In the genomic region with DNA sequence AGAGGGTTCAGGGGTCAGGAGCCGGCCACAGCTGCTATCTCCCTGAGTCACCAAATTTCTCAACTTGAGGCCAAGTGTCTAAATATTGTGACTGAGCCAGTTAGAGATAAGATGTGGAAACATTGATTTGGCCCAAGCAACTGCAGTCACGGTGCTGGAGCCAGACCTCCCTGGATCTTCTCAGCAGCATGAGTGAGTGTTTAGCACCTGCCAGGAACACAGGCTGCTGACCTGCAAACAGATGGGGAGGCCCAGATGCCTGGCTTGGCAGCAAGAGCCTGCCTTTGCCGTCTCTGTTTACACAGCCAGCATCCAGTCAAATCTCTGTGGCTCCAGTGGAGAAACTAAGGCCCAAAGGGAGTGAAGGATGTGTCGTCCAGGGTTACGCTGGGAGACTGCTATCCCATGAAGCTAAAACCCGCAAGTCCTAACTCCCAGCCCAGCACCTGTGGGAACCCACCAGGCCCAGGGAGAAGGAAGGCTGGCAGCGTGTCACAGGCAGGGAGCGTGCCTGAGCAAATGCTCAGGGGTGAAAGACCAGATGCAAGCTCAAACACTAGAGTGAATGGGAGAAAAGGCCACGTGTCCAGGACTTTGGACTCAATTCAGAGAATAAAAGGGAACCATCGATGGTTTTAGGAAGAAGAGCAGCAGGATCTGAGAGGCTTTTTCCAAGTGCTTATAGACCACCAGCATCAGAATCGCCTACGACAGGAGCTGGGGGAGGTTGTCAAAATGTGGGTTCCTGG, we compare ENCODE assay signal across 1 cellular context.
A peak's percentile ranks its signal among the peaks of the same experiment; 100 is the strongest.
TF ChIP-seq lines count a peak whose summit lies in the region.

No MANE protein-coding gene starts in this region.

TF ChIP-seq in HepG2, 621 proteins besides CTCF, POLR2A, EP300 and RAD21 (continued from another document):
- TF ChIP-seq, protein P1, sequence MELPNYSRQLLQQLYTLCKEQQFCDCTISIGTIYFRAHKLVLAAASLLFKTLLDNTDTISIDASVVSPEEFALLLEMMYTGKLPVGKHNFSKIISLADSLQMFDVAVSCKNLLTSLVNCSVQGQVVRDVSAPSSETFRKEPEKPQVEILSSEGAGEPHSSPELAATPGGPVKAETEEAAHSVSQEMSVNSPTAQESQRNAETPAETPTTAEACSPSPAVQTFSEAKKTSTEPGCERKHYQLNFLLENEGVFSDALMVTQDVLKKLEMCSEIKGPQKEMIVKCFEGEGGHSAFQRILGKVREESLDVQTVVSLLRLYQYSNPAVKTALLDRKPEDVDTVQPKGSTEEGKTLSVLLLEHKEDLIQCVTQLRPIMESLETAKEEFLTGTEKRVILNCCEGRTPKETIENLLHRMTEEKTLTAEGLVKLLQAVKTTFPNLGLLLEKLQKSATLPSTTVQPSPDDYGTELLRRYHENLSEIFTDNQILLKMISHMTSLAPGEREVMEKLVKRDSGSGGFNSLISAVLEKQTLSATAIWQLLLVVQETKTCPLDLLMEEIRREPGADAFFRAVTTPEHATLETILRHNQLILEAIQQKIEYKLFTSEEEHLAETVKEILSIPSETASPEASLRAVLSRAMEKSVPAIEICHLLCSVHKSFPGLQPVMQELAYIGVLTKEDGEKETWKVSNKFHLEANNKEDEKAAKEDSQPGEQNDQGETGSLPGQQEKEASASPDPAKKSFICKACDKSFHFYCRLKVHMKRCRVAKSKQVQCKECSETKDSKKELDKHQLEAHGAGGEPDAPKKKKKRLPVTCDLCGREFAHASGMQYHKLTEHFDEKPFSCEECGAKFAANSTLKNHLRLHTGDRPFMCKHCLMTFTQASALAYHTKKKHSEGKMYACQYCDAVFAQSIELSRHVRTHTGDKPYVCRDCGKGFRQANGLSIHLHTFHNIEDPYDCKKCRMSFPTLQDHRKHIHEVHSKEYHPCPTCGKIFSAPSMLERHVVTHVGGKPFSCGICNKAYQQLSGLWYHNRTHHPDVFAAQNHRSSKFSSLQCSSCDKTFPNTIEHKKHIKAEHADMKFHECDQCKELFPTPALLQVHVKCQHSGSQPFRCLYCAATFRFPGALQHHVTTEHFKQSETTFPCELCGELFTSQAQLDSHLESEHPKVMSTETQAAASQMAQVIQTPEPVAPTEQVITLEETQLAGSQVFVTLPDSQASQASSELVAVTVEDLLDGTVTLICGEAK (IDR thresholded peaks at IDR 0.05) = no peak
- TF ChIP-seq, protein P1 (CRISPR knock-in tag; IDR thresholded peaks at IDR 0.05) = peak; percentile 89
- TF ChIP-seq ZNF256 (CRISPR knock-in tag; conservative IDR thresholded peaks at IDR 0.05) (no peak), ZNF788 (CRISPR knock-in tag; IDR thresholded peaks at IDR 0.05; ENCODE audit: borderline replicate concordance) (peak; percentile 98), ZNF761 (CRISPR knock-in tag; conservative IDR thresholded peaks at IDR 0.05) (peak; percentile 94), ZNF720 (CRISPR knock-in tag; IDR thresholded peaks at IDR 0.05) (0 out of 2 replicates have a peak, but pooled peaks have one; percentile 41), SKI (IDR thresholded peaks at IDR 0.05; ENCODE audit: partially characterized antibody) (peak; percentile 50), ZSCAN22 (CRISPR knock-in tag; IDR thresholded peaks at IDR 0.05) (peak; percentile 85; the same call in 1 of the 2 replicates), ZNF572 (CRISPR knock-in tag; IDR thresholded peaks at IDR 0.05) (peak; percentile 96; the same call in 1 of the 2 replicates)
- TF ChIP-seq, protein P2, sequence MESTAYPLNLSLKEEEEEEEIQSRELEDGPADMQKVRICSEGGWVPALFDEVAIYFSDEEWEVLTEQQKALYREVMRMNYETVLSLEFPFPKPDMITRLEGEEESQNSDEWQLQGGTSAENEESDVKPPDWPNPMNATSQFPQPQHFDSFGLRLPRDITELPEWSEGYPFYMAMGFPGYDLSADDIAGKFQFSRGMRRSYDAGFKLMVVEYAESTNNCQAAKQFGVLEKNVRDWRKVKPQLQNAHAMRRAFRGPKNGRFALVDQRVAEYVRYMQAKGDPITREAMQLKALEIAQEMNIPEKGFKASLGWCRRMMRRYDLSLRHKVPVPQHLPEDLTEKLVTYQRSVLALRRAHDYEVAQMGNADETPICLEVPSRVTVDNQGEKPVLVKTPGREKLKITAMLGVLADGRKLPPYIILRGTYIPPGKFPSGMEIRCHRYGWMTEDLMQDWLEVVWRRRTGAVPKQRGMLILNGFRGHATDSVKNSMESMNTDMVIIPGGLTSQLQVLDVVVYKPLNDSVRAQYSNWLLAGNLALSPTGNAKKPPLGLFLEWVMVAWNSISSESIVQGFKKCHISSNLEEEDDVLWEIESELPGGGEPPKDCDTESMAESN (CRISPR knock-in tag; conservative IDR thresholded peaks at IDR 0.05) = peak; percentile 76
- TF ChIP-seq, protein P3, sequence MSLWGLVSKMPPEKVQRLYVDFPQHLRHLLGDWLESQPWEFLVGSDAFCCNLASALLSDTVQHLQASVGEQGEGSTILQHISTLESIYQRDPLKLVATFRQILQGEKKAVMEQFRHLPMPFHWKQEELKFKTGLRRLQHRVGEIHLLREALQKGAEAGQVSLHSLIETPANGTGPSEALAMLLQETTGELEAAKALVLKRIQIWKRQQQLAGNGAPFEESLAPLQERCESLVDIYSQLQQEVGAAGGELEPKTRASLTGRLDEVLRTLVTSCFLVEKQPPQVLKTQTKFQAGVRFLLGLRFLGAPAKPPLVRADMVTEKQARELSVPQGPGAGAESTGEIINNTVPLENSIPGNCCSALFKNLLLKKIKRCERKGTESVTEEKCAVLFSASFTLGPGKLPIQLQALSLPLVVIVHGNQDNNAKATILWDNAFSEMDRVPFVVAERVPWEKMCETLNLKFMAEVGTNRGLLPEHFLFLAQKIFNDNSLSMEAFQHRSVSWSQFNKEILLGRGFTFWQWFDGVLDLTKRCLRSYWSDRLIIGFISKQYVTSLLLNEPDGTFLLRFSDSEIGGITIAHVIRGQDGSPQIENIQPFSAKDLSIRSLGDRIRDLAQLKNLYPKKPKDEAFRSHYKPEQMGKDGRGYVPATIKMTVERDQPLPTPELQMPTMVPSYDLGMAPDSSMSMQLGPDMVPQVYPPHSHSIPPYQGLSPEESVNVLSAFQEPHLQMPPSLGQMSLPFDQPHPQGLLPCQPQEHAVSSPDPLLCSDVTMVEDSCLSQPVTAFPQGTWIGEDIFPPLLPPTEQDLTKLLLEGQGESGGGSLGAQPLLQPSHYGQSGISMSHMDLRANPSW (CRISPR knock-in tag; IDR thresholded peaks at IDR 0.05; ENCODE audit: borderline replicate concordance) = peak; percentile 92; the same call in 1 of the 2 replicates
- TF ChIP-seq, protein P4, sequence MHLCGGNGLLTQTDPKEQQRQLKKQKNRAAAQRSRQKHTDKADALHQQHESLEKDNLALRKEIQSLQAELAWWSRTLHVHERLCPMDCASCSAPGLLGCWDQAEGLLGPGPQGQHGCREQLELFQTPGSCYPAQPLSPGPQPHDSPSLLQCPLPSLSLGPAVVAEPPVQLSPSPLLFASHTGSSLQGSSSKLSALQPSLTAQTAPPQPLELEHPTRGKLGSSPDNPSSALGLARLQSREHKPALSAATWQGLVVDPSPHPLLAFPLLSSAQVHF (CRISPR knock-in tag; IDR thresholded peaks at IDR 0.05) = no peak
